Comparison of ENCODE assay signal across 14 cellular contexts in genomic region chr7:136942994-136943393, GRCh38.
DNase-seq lines count a peak whose midpoint lies in the region; ATAC-seq and TF ChIP-seq lines count a peak whose summit lies in the region.
"Had no signal": no experiment of that assay in that cellular context is flagged by ENCODE, and none has a peak within 500 bp of the region (broad histone marks: within the 10 kb centered on the region; RNA-seq: fewer than 3 reads in every experiment).

No MANE protein-coding gene starts in this region.

- ATAC-seq in heart right ventricle (no peak), left ventricle myocardium superior (no peak), HG02623 (IDR thresholded peaks at IDR 0.05; ENCODE audit: unreplicated experiment) (no peak)
- ATAC-seq: GM23338 had no signal

- H4K20me1 ChIP-seq in hepatocyte (ENCODE audit: insufficient read depth, poor library complexity, severe bottlenecking) (no peaks in the 10 kb centered on the region), neural progenitor cell (ENCODE audit: low read depth) (no peaks in the 10 kb centered on the region)

- H3K4me1 Mint-ChIP-seq in neural progenitor cell (peaks cover 8% of the 10 kb centered on the region), type B pancreatic cell (ENCODE audit: unreplicated experiment) (peaks cover 13% of the 10 kb centered on the region)
- H3K4me1 Mint-ChIP-seq: B cell had no signal

- no peak for DNase-seq in heart right ventricle
- no peak for DNase-seq in left ventricle myocardium superior
- DNase-seq in hepatocyte (ENCODE audit: low spot score): no peak
- no peak for DNase-seq in neural progenitor cell (ENCODE audit: low spot score)
- no peak for DNase-seq in type B pancreatic cell (ENCODE audit: extremely low spot score, unreplicated experiment)
- no peak for DNase-seq in prostate gland (ENCODE audit: low spot score)
- DNase-seq: C1 segment of cervical spinal cord; Calu3; CD4-positive, alpha-beta T cell; DMS 273 treated with DMSO at 0.1 percent for 48 hours; H7 had no signal

- H3K9me2 ChIP-seq in hepatocyte (replicated peaks; ENCODE audit: insufficient read depth): no peaks in the 10 kb centered on the region

- H3K4me3 ChIP-seq in heart right ventricle (no peak overlapping the region), hepatocyte (no peak overlapping the region), neural progenitor cell (no peak overlapping the region), prostate gland (no peak overlapping the region)
- H3K4me3 ChIP-seq: GM23338 had no signal

- 39 to 40% methylated on average over 1 of the region's 1 CpG for WGBS in heart right ventricle, 2 donors
- WGBS in hepatocyte (ENCODE audit: low lambda C conversion rate, missing lambda C conversion rate): 78% methylated on average over 1 of the region's 1 CpG
- WGBS in prostate gland: 79% methylated on average over 1 of the region's 1 CpG

- H3K27ac ChIP-seq in heart right ventricle (peak overlapping the region in 7 of 10 donors; percentile 27 to 82 (median 79)), hepatocyte (peak overlapping the region; percentile 15), neural progenitor cell (no peak overlapping the region), prostate gland (no peak overlapping the region)

- H3K9me3 Mint-ChIP-seq in neural progenitor cell (no peaks in the 10 kb centered on the region), type B pancreatic cell (no peaks in the 10 kb centered on the region)
- H3K9me3 Mint-ChIP-seq: GM23338 had no signal

- H3K36me3 Mint-ChIP-seq in neural progenitor cell (no peaks in the 10 kb centered on the region), type B pancreatic cell (no peaks in the 10 kb centered on the region)

- H3K4me2 ChIP-seq in hepatocyte (no peak overlapping the region), neural progenitor cell (no peak overlapping the region)
- H3K4me2 ChIP-seq: GM23338 had no signal

- no peak overlapping the region for H3K4me3 Mint-ChIP-seq in neural progenitor cell
- peak overlapping the region; percentile 2 for H3K4me3 Mint-ChIP-seq in type B pancreatic cell
- H3K4me3 Mint-ChIP-seq: B cell; CD4-positive, alpha-beta T cell; GM23338 had no signal

- no peak overlapping the region for H3K27ac Mint-ChIP-seq in neural progenitor cell
- H3K27ac Mint-ChIP-seq in type B pancreatic cell: peak overlapping the region; percentile 89
- H3K27ac Mint-ChIP-seq: B cell; CD4-positive, alpha-beta T cell; GM23338 had no signal

- H2AFZ ChIP-seq in hepatocyte (no peak overlapping the region), neural progenitor cell (replicated peaks) (peak overlapping the region; percentile 77)
- H2AFZ ChIP-seq: GM23338 had no signal

- H3K36me3 ChIP-seq in heart right ventricle: no peaks in the 10 kb centered on the region
- no peaks in the 10 kb centered on the region for H3K36me3 ChIP-seq in hepatocyte (replicated peaks; ENCODE audit: insufficient read depth, low read depth)
- H3K36me3 ChIP-seq in neural progenitor cell: no peaks in the 10 kb centered on the region
- H3K36me3 ChIP-seq in prostate gland: no peaks in the 10 kb centered on the region

- no peaks in the 10 kb centered on the region for H3K9me3 ChIP-seq in heart right ventricle
- no peaks in the 10 kb centered on the region for H3K9me3 ChIP-seq in hepatocyte (ENCODE audit: low read depth)
- H3K9me3 ChIP-seq in neural progenitor cell (ENCODE audit: low read depth): no peaks in the 10 kb centered on the region
- H3K9me3 ChIP-seq in prostate gland: no peaks in the 10 kb centered on the region

- intact Hi-C loops in heart right ventricle (cut with DNase I): loop anchor here in 1 of 10 donors (10.0 kb wide), 1 partner anchor 58 kb away; no protein-coding TSS in a partner anchor
- intact Hi-C loops in left ventricle myocardium superior (cut with micrococcal nuclease): no loop called here
- intact Hi-C loops in prostate gland (cut with DNase I): no loop called here

- H3F3A ChIP-seq in neural progenitor cell (ENCODE audit: low read depth): no peaks in the 10 kb centered on the region

- H3K27me3 ChIP-seq in heart right ventricle: no peaks in the 10 kb centered on the region
- no peaks in the 10 kb centered on the region for H3K27me3 ChIP-seq in hepatocyte
- H3K27me3 ChIP-seq in neural progenitor cell: no peaks in the 10 kb centered on the region
- H3K27me3 ChIP-seq in prostate gland (replicated peaks; ENCODE audit: insufficient read depth): no peaks in the 10 kb centered on the region

- TF ChIP-seq CTCF in heart right ventricle (IDR thresholded peaks at IDR 0.05) (no peak), hepatocyte (IDR thresholded peaks at IDR 0.05; ENCODE audit: poor library complexity) (no peak), neural progenitor cell (IDR thresholded peaks at IDR 0.05) (no peak), type B pancreatic cell (conservative IDR thresholded peaks at IDR 0.05) (no peak), prostate gland (IDR thresholded peaks at IDR 0.05) (no peak)

- no peak overlapping the region for H3K9ac ChIP-seq in neural progenitor cell

- H3K79me2 ChIP-seq in hepatocyte (no peaks in the 10 kb centered on the region), neural progenitor cell (ENCODE audit: low read depth) (no peaks in the 10 kb centered on the region)

- TF ChIP-seq POLR2A in prostate gland (IDR thresholded peaks at IDR 0.05): no peak

- H3K27me3 Mint-ChIP-seq in neural progenitor cell (ENCODE audit: insufficient read depth, low read depth) (peaks cover 5% of the 10 kb centered on the region), type B pancreatic cell (no peaks in the 10 kb centered on the region)
- H3K27me3 Mint-ChIP-seq: B cell; CD4-positive, alpha-beta T cell had no signal

- H3K4me1 ChIP-seq in heart right ventricle (peaks cover 0 to 36% (median 5%) of the 10 kb centered on the region in 9 donors), hepatocyte (ENCODE audit: insufficient read depth) (peaks cover 9% of the 10 kb centered on the region), neural progenitor cell (no peaks in the 10 kb centered on the region), prostate gland (replicated peaks) (no peaks in the 10 kb centered on the region)

Comparison
In these comparisons a context has a peak if more than half of its experiments do, and no peak if none do; other contexts are left out.
1. H3K27ac ChIP-seq: peak in heart right ventricle (7 of 10) and hepatocyte (single experiment); none in neural progenitor cell (single experiment) and prostate gland (0 of 2).